ENCODE assay signal across 2 cellular contexts in genomic region chr9:133484671-133485437, GRCh38.
TF ChIP-seq lines count a peak whose summit lies in the region.

No MANE protein-coding gene starts in this region.

TF ChIP-seq in SK-N-SH, 30 proteins besides CTCF, POLR2A, EP300 and RAD21 (continued from another document):
- TF ChIP-seq, protein P1, sequence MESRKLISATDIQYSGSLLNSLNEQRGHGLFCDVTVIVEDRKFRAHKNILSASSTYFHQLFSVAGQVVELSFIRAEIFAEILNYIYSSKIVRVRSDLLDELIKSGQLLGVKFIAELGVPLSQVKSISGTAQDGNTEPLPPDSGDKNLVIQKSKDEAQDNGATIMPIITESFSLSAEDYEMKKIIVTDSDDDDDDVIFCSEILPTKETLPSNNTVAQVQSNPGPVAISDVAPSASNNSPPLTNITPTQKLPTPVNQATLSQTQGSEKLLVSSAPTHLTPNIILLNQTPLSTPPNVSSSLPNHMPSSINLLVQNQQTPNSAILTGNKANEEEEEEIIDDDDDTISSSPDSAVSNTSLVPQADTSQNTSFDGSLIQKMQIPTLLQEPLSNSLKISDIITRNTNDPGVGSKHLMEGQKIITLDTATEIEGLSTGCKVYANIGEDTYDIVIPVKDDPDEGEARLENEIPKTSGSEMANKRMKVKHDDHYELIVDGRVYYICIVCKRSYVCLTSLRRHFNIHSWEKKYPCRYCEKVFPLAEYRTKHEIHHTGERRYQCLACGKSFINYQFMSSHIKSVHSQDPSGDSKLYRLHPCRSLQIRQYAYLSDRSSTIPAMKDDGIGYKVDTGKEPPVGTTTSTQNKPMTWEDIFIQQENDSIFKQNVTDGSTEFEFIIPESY (IDR thresholded peaks at IDR 0.05; ENCODE audit: borderline replicate concordance, low read depth): no peak
- TF ChIP-seq TAF1 (IDR thresholded peaks at IDR 0.05; ENCODE audit: borderline replicate concordance, low read depth, low read length) (no peak), YY1 (IDR thresholded peaks at IDR 0.05; ENCODE audit: low read depth) (no peak), SMC3 (IDR thresholded peaks at IDR 0.05; ENCODE audit: low read depth, low read length) (no peak), CHD2 (IDR thresholded peaks at IDR 0.05; ENCODE audit: low read length, partially characterized antibody) (no peak), IRF3 (IDR thresholded peaks at IDR 0.05; ENCODE audit: low read depth, low read length) (no peak), PBX3 (IDR thresholded peaks at IDR 0.05) (no peak), NRF1 (IDR thresholded peaks at IDR 0.05; ENCODE audit: low read depth, low read length) (no peak), RCOR1 (IDR thresholded peaks at IDR 0.05; ENCODE audit: low read length) (no peak), NFIC (IDR thresholded peaks at IDR 0.05; ENCODE audit: borderline replicate concordance) (no peak), FOSL2 (IDR thresholded peaks at IDR 0.05; ENCODE audit: borderline replicate concordance, low read depth) (no peak), FOXJ3 (CRISPR knock-in tag; IDR thresholded peaks at IDR 0.05) (no peak), GATA2 (CRISPR knock-in tag; IDR thresholded peaks at IDR 0.05) (no peak), RFX5 (IDR thresholded peaks at IDR 0.05; ENCODE audit: low read length) (no peak), ELF1 (IDR thresholded peaks at IDR 0.05) (no peak)
- TF ChIP-seq, protein P2, sequence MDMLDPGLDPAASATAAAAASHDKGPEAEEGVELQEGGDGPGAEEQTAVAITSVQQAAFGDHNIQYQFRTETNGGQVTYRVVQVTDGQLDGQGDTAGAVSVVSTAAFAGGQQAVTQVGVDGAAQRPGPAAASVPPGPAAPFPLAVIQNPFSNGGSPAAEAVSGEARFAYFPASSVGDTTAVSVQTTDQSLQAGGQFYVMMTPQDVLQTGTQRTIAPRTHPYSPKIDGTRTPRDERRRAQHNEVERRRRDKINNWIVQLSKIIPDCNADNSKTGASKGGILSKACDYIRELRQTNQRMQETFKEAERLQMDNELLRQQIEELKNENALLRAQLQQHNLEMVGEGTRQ (IDR thresholded peaks at IDR 0.05; ENCODE audit: borderline replicate concordance, low read depth, low read length): no peak
TF ChIP-seq in SK-N-SH: peak in this region for 0.

TF ChIP-seq in SK-N-SH treated with all-trans-retinoic acid at 6 μM for 48 hours, 23 proteins besides CTCF, POLR2A, EP300 and RAD21 (continued from another document):
- no peak for TF ChIP-seq ZFP30 (CRISPR knock-in tag; IDR thresholded peaks at IDR 0.05)
- TF ChIP-seq SNAI2 (CRISPR knock-in tag; IDR thresholded peaks at IDR 0.05): no peak
- no peak for TF ChIP-seq ZC3H10 (CRISPR knock-in tag; IDR thresholded peaks at IDR 0.05)
- TF ChIP-seq ZNF8 (CRISPR knock-in tag; IDR thresholded peaks at IDR 0.05): no peak
